Comparison of ENCODE assay signal across 12 cellular contexts in the genomic region with DNA sequence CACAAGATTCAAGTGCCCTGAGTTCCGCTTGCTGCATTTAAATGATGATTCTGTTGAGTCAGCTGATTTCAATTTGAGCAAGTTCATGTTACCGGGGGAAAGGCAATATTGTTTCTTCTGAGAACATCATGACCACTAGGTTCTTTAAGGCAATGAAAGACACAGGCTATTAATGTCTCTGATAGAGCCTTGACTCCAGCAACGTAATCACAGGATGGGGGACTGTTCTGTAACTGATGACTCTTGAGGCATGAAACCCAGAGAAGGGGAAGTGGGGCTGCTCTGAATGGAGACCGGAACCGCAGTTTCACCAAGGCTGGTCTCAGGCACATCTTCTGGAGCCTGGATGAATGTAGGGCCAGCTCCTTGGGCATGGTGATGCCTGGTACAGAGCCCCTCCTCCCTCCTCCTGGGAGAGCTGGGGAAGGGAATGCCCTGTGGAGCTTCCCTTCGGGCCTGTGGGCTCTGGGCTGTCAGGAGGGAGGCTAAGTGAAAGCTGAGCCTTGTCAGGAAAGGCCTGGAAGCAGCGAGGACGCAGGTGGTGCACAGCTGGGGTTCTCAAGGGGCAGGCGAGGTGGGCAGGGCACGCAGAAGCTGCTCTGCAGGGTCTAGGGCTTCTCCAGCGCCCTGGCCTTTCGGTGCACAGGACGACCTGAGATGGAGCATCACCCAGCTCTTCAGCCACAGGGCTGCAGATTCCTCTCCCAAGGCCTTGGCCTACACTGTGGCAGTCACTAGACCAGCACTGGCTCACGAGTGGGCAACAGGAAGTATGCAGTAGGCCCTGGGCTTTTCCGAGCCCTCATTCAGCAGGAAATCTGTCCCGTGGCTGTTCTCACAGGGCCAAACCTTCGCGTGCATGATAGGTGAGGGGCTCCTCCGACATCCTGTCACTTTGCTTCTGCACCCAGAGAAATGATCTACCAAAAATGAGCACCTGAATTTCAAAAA. TPM values are rescaled to one million over a fixed set of nuclear protein-coding genes. Genes with fewer than 3 reads are reported as not detected.
DNase-seq lines count a peak whose midpoint lies in the region; ATAC-seq, FAIRE-seq and TF ChIP-seq lines count a peak whose summit lies in the region.
"Had no signal": no experiment of that assay in that cellular context is flagged by ENCODE, and none has a peak within 500 bp of the region (broad histone marks: within the 10 kb centered on the region; RNA-seq: fewer than 3 reads in every experiment).

No MANE protein-coding gene starts in this region.

- no peaks in the 10 kb centered on the region for H3K27me3 ChIP-seq in A673 (replicated peaks; ENCODE audit: insufficient read depth, low read depth, low read length, poor library complexity)

- DNase-seq in GM12891 (ENCODE audit: insufficient read length, low spot score) (no peak), GM20000 (ENCODE audit: low spot score) (peak; percentile 64), UCSD-AML1 (lab: John Stamatoyannopoulos, UW; ENCODE audit: unreplicated experiment) (peak; percentile 36), A673 (ENCODE audit: low spot score) (no peak), NCI-H69 (lab: John Stamatoyannopoulos, UW) (no peak)
- no peak for DNase-seq in activated CD8-positive, alpha-beta memory T cell treated with anti-CD3 and anti-CD28 coated beads for 24 hours
- DNase-seq in stimulated activated CD4-positive, alpha-beta T cell treated with anti-CD3 and anti-CD28 coated beads, Interleukin-4, amount 100 ng/mL, for 24 hours = no peak
- DNase-seq: NCI-H446 had no signal

- no peaks in the 10 kb centered on the region for H3K36me3 ChIP-seq in A673 (ENCODE audit: insufficient read depth, low read length, poor library complexity, severe bottlenecking)
- H3K36me3 ChIP-seq: prostate gland had no signal

- peak; percentile 92 for ATAC-seq in HG03103 (IDR thresholded peaks at IDR 0.05; ENCODE audit: low read depth, unreplicated experiment)

- H3K9me3 ChIP-seq in A673 (ENCODE audit: low read depth, low read length, poor library complexity, severe bottlenecking) = no peaks in the 10 kb centered on the region
- H3K9me3 ChIP-seq: prostate gland had no signal

- FAIRE-seq in GM12891 (lab: Jason Lieb, UNC) = no peak
- FAIRE-seq: endometrium, islet of Langerhans had no signal

- no peak overlapping the region for H3K4me3 ChIP-seq in A673 (ENCODE audit: low read depth, low read length, poor library complexity, severe bottlenecking)
- H3K4me3 ChIP-seq: prostate gland had no signal

- CTCF ChIA-PET in A673 (lab: Charles Lee) = no interaction called here

- no peak for TF ChIP-seq POLR2A in GM12891 (IDR thresholded peaks at IDR 0.05; ENCODE audit: low read depth, low read length)

- no TSS peak for BruUV-seq in A673 (replicated peaks; lab: Mats Ljungman, UMichigan)

- H3K4me1 ChIP-seq in A673 (ENCODE audit: insufficient read depth, low read length, poor library complexity, severe bottlenecking) = no peaks in the 10 kb centered on the region
- H3K4me1 ChIP-seq: prostate gland had no signal

- POLR2A ChIA-PET in A673 (lab: Charles Lee; ENCODE audit: low non-redundant PET) = no interaction called here

- TF ChIP-seq CTCF in GM20000 (IDR thresholded peaks at IDR 0.05; ENCODE audit: extremely low read depth, missing control alignments) (no peak), A673 (conservative IDR thresholded peaks at IDR 0.05; ENCODE audit: low read depth, low read length) (no peak)

- intact Hi-C loops in A673 (cut with micrococcal nuclease; ENCODE audit: unreplicated experiment) = no loop called here

- H3K27ac ChIP-seq in A673 (ENCODE audit: low read depth, low read length, poor library complexity, severe bottlenecking) = no peak overlapping the region
- H3K27ac ChIP-seq: prostate gland had no signal

TF ChIP-seq in GM12891, 5 proteins besides CTCF, POLR2A, EP300 and RAD21:
- peak; percentile 72 for TF ChIP-seq SPI1 (IDR thresholded peaks at IDR 0.05; ENCODE audit: low read depth, low read length)
- TF ChIP-seq POLR2AphosphoS5 (IDR thresholded peaks at IDR 0.05; ENCODE audit: low read depth, low read length) = no peak
- TF ChIP-seq PAX5 (IDR thresholded peaks at IDR 0.05; ENCODE audit: insufficient read depth, low read length, severe bottlenecking) = no peak

RNA-seq across cellular contexts. Expression of a gene that starts 36.6 kb away (rescaled TPM):
- polyA plus RNA-seq in GM12891 (2012; ENCODE audit: low read depth, missing spikeins) = not detected
- total RNA-seq in A673 (2021) = not detected in 2 replicates
- total RNA-seq: prostate gland had no signal

RNA-seq across cellular contexts. Expression of a gene that starts 42.7 kb away (rescaled TPM):
- not detected for polyA plus RNA-seq in GM12891 (2012; ENCODE audit: low read depth, missing spikeins)
- 0.26 TPM in 1 of 2 replicates, not detected in the other for total RNA-seq in A673 (2021)

Comparison
In these comparisons a context has a peak if more than half of its experiments do, and no peak if none do; other contexts are left out.
1. DNase-seq: peak in GM20000 (single experiment) and UCSD-AML1 (single experiment); none in GM12891 (single experiment), activated CD8-positive, alpha-beta memory T cell treated with anti-CD3 and anti-CD28 coated beads for 24 hours (single experiment), A673 (single experiment), stimulated activated CD4-positive, alpha-beta T cell treated with anti-CD3 and anti-CD28 coated beads, Interleukin-4, amount 100 ng/mL, for 24 hours (single experiment) and NCI-H69 (single experiment).